Comparison of ENCODE assay signal across 20 cellular contexts in genomic region chr6:158457616-158458278, GRCh38.
DNase-seq lines count a peak whose midpoint lies in the region; ATAC-seq and FAIRE-seq lines count a peak whose summit lies in the region.
"Had no signal": no experiment of that assay in that cellular context is flagged by ENCODE, and none has a peak within 500 bp of the region (broad histone marks: within the 10 kb centered on the region; RNA-seq: fewer than 3 reads in every experiment).

No MANE protein-coding gene starts in this region.

- DNase-seq in GM23248 (peak; percentile 50), NCI-H2171 treated with DMSO at 0.1 percent for 48 hours (lab: John Stamatoyannopoulos, UW) (peak; percentile 67), small intestine (peak; percentile 78), posterior cingulate gyrus (no peak), NOMO-1 treated with DMSO at 0.1 percent for 48 hours (lab: John Stamatoyannopoulos, UW; ENCODE audit: unreplicated experiment) (no peak)
- no peak for DNase-seq in NK-92 treated with Interleukin-12 subunit alpha and Interleukin-12 subunit beta, amount 100 ng/mL, for 24 hours (lab: John Stamatoyannopoulos, UW)
- DNase-seq: activated B cell treated with CpG ODN at 0.5 μM for 24 hours; activated CD8-positive, alpha-beta memory T cell treated with anti-CD3 and anti-CD28 coated beads for 24 hours; activated naive CD8-positive, alpha-beta T cell treated with anti-CD3 and anti-CD28 coated beads, Interleukin-2, amount 10 ng/mL, durations not matched to agents 7 days and 5 days; COR-L47; dermis blood vessel endothelial cell; left ventricle myocardium superior; mucosa of descending colon; NCI-H1417; NCI-H748 treated with DMSO at 0.1 percent for 48 hours; PC-9 had no signal

- H3K27ac ChIP-seq in GM23248 (no peak overlapping the region), small intestine (ENCODE audit: low read depth in 1 of 2, low read length in 1 of 2) (no peak overlapping the region)
- H3K27ac ChIP-seq: neutrophil, PC-9, tibial nerve had no signal

- H3K36me3 ChIP-seq in GM23248 (ENCODE audit: low read depth), result peaks cover 10% of the 10 kb centered on the region; the same call in 1 of the 2 replicates
- peaks cover 3 to 11% of the 10 kb centered on the region in 2 donors for H3K36me3 ChIP-seq in small intestine (ENCODE audit: control insufficient read depth in 2 of 2, insufficient read depth in 2 of 2, low read length in 2 of 2)
- H3K36me3 ChIP-seq: neutrophil had no signal

- H3K9ac ChIP-seq in GM23248, result no peak overlapping the region

- no peaks in the 10 kb centered on the region for H3K9me2 ChIP-seq in GM23248 (ENCODE audit: insufficient read depth)

- H3K9me3 ChIP-seq in GM23248 (ENCODE audit: low read depth) (no peaks in the 10 kb centered on the region), small intestine (ENCODE audit: control insufficient read depth, low read depth) (no peaks in the 10 kb centered on the region)
- H3K9me3 ChIP-seq: mucosa of descending colon, neutrophil, tibial nerve had no signal

- no peak overlapping the region for H2AFZ ChIP-seq in GM23248
- H2AFZ ChIP-seq: PC-9 had no signal

- H3K4me2 ChIP-seq in GM23248 (ENCODE audit: unreplicated experiment), result no peak overlapping the region
- H3K4me2 ChIP-seq: PC-9 had no signal

- H3K4me1 ChIP-seq in GM23248 (ENCODE audit: insufficient read depth), result peaks cover 9% of the 10 kb centered on the region; the same call in 1 of the 2 replicates
- no peaks in the 10 kb centered on the region for H3K4me1 ChIP-seq in small intestine (ENCODE audit: control insufficient read depth in 2 of 2, insufficient read depth in 1 of 2, low read depth in 1 of 2, low read length in 1 of 2)

- FAIRE-seq in small intestine (lab: Jason Lieb, UNC), result no peak

- H3K4me3 ChIP-seq in GM23248 (no peak overlapping the region), small intestine (ENCODE audit: low read depth in 1 of 2, low read length in 2 of 2) (no peak overlapping the region)
- H3K4me3 ChIP-seq: mucosa of descending colon, PC-9, tibial nerve had no signal

- in situ Hi-C loops in GM23248 (cut with MboI), result no loop called here

- H3F3A ChIP-seq in GM23248 (ENCODE audit: insufficient read depth), result peaks cover 21% of the 10 kb centered on the region; the same call in 1 of the 2 replicates

- peak; percentile 78 for ATAC-seq in esophagus mucosa
- ATAC-seq: left ventricle myocardium superior; mucosa of descending colon; stimulated activated memory B cell treated with anti-CD40 and anti-IgM and Interleukin-4, amounts not matched to agents 10 μg/mL and 1 μg/mL and 100 μg/mL, for 72 hours had no signal

- no peaks in the 10 kb centered on the region for H3K79me2 ChIP-seq in GM23248 (ENCODE audit: insufficient read depth)

- no peaks in the 10 kb centered on the region for H4K20me1 ChIP-seq in GM23248 (ENCODE audit: insufficient read depth)

- intact Hi-C loops in posterior cingulate gyrus (cut with DNase I), result no loop called here

- H3K27me3 ChIP-seq in GM23248 (replicated peaks; ENCODE audit: insufficient read depth) (no peaks in the 10 kb centered on the region), small intestine (ENCODE audit: control insufficient read depth in 2 of 2, insufficient read depth in 2 of 2, low read length in 2 of 2) (no peaks in the 10 kb centered on the region)
- H3K27me3 ChIP-seq: neutrophil, tibial nerve had no signal

- 70 to 76% methylated on average over 4 of the region's 4 CpGs for WGBS in GM23248 (ENCODE audit: low coverage in 1 of 2, low lambda C conversion rate in 2 of 2, missing lambda C conversion rate in 2 of 2), 2 experiments
- 21 to 67% (median 38%) methylated on average over 4 of the region's 4 CpGs for WGBS in small intestine, 3 donors

Comparison
In these comparisons a context has a peak if more than half of its experiments do, and no peak if none do; other contexts are left out.
1. DNase-seq: peak in GM23248 (single experiment), NCI-H2171 treated with DMSO at 0.1 percent for 48 hours (single experiment) and small intestine (single experiment); none in NK-92 treated with Interleukin-12 subunit alpha and Interleukin-12 subunit beta, amount 100 ng/mL, for 24 hours (single experiment), posterior cingulate gyrus (0 of 10) and NOMO-1 treated with DMSO at 0.1 percent for 48 hours (single experiment).